In genomic region chr3:18988619-18989229, GRCh38 we compare ENCODE assay signal across 8 cellular contexts.
DNase-seq lines count a peak whose midpoint lies in the region; ATAC-seq and TF ChIP-seq lines count a peak whose summit lies in the region.

No MANE protein-coding gene starts in this region.

- H3K4me1 ChIP-seq in Loucy (ENCODE audit: insufficient read depth, low read length, poor library complexity, severe bottlenecking) (peaks cover 3% of the 10 kb centered on the region), RWPE2 (ENCODE audit: insufficient read depth, poor library complexity, severe bottlenecking) (peaks cover 3% of the 10 kb centered on the region)

- no peaks in the 10 kb centered on the region for H3K9me2 ChIP-seq in Loucy (replicated peaks; ENCODE audit: low read depth, low read length)

- no peaks in the 10 kb centered on the region for H4K20me1 ChIP-seq in Loucy (ENCODE audit: insufficient read depth, low read length, poor library complexity, severe bottlenecking)

- H3K4me3 ChIP-seq in GM12865 (ENCODE audit: low read depth, low read length) (no peak overlapping the region), Loucy (ENCODE audit: low read length, poor library complexity, severe bottlenecking) (no peak overlapping the region), RWPE2 (ENCODE audit: severe bottlenecking) (no peak overlapping the region)

- no peaks in the 10 kb centered on the region for H3F3A ChIP-seq in Loucy (ENCODE audit: low read depth)

- H3K27me3 ChIP-seq in Loucy (ENCODE audit: insufficient read depth, low read length, poor library complexity, severe bottlenecking), result no peaks in the 10 kb centered on the region
- no peaks in the 10 kb centered on the region for H3K27me3 ChIP-seq in RWPE2 (ENCODE audit: insufficient read depth, poor library complexity, severe bottlenecking)

- no peak overlapping the region for H3K27ac ChIP-seq in RWPE2 (ENCODE audit: poor library complexity, severe bottlenecking)

- peak; percentile 12 for DNase-seq in GM12865 (ENCODE audit: low read depth)
- DNase-seq in RWPE2 (ENCODE audit: low spot score), result no peak
- peak; percentile 31 for DNase-seq in retina
- no peak for DNase-seq in stimulated activated CD4-positive, alpha-beta T cell treated with anti-CD3 and anti-CD28 coated beads, Interleukin-4, amount 100 ng/mL, for 4 hours

- H3K9me3 ChIP-seq in Loucy (ENCODE audit: insufficient read depth, low read depth, low read length) (no peaks in the 10 kb centered on the region), RWPE2 (ENCODE audit: severe bottlenecking) (no peaks in the 10 kb centered on the region)

- H3K9ac ChIP-seq in Loucy (ENCODE audit: low read depth, low read length, poor library complexity, severe bottlenecking), result no peak overlapping the region

- H3K36me3 ChIP-seq in Loucy (ENCODE audit: insufficient read depth, low read length), result no peaks in the 10 kb centered on the region
- H3K36me3 ChIP-seq in RWPE2 (ENCODE audit: low read depth), result no peaks in the 10 kb centered on the region

- no peaks in the 10 kb centered on the region for H3K79me2 ChIP-seq in Loucy (ENCODE audit: insufficient read depth, low read length)

- TF ChIP-seq CTCF in GM12865 (IDR thresholded peaks at IDR 0.05; ENCODE audit: insufficient read depth, low read depth, low read length, missing control alignments) (peak; percentile 24), Loucy (conservative IDR thresholded peaks at IDR 0.05; ENCODE audit: low read length) (peak; percentile 95), RWPE2 (IDR thresholded peaks at IDR 0.05; ENCODE audit: poor library complexity, severe bottlenecking) (peak; percentile 63)

- peak; percentile 57; the same call in 2 of the 3 replicates for ATAC-seq in RWPE2 (ENCODE audit: low read depth)
- ATAC-seq in esophagus mucosa, result peak; percentile 70
- ATAC-seq in GM21528 (IDR thresholded peaks at IDR 0.05; ENCODE audit: low FRiP score, unreplicated experiment), result no peak
- no peak for ATAC-seq in HG02763 (IDR thresholded peaks at IDR 0.05; ENCODE audit: unreplicated experiment)

- H3K4me2 ChIP-seq in Loucy (ENCODE audit: low read depth, low read length, poor library complexity, severe bottlenecking), result no peak overlapping the region

- 0 out of 2 replicates have a peak overlapping the region, but pooled peaks have one; percentile 59 for H2AFZ ChIP-seq in Loucy (ENCODE audit: low read length)

Comparison
In these comparisons a context has a peak if more than half of its experiments do, and no peak if none do; other contexts are left out.
1. DNase-seq: peak in GM12865 (single experiment) and retina (single experiment); none in RWPE2 (single experiment) and stimulated activated CD4-positive, alpha-beta T cell treated with anti-CD3 and anti-CD28 coated beads, Interleukin-4, amount 100 ng/mL, for 4 hours (0 of 2).
2. CTCF ChIP-seq: peak in every context shown above with its lines; median percentile 95 in Loucy; 63 in RWPE2; 24 in GM12865.
3. ATAC-seq: peak in RWPE2 (single experiment) and esophagus mucosa (single experiment); none in GM21528 (single experiment) and HG02763 (single experiment).